In genomic region chr1:180173451-180173850, GRCh38 we compare ENCODE assay signal across 23 cellular contexts. TPM values are rescaled to one million over a fixed set of nuclear protein-coding genes. Genes with fewer than 3 reads are reported as not detected.
DNase-seq lines count a peak whose midpoint lies in the region; ATAC-seq and TF ChIP-seq lines count a peak whose summit lies in the region.
"Had no signal": no experiment of that assay in that cellular context is flagged by ENCODE, and none has a peak within 500 bp of the region (broad histone marks: within the 10 kb centered on the region; RNA-seq: fewer than 3 reads in every experiment).

No MANE protein-coding gene starts in this region.

- ATAC-seq in right cardiac atrium (no peak), left ventricle myocardium superior (no peak), GM19463 (IDR thresholded peaks at IDR 0.05; ENCODE audit: unreplicated experiment) (no peak), left lung (no peak)
- ATAC-seq: activated T-cell treated with anti-CD3 and anti-CD28 coated beads, Interleukin-2, amount 50 U/mL, for 4 hours; foreskin keratinocyte; stimulated activated naive CD8-positive, alpha-beta T cell treated with anti-CD3 and anti-CD28 coated beads, Interleukin-15, Interleukin-2, amounts not matched to agents 100 U/mL and 50 U/mL, for 24 hours had no signal

- no peak overlapping the region for H2BK15ac ChIP-seq in mesendoderm (replicated peaks; ENCODE audit: low read depth)

- H3K9ac ChIP-seq in rectal smooth muscle tissue (ENCODE audit: low read length) (no peak overlapping the region), mesendoderm (ENCODE audit: low read length) (no peak overlapping the region)

- H3K4me2 ChIP-seq in mesendoderm (ENCODE audit: low read length): no peak overlapping the region

- no peaks in the 10 kb centered on the region for H3K79me1 ChIP-seq in mesendoderm (ENCODE audit: low read length)

- no peak overlapping the region for H3K23ac ChIP-seq in mesendoderm (ENCODE audit: low read length)

- WGBS in right cardiac atrium: 98% methylated on average over 2 of the region's 2 CpGs
- WGBS in mesendoderm (ENCODE audit: extremely low coverage, insufficient coverage, low lambda C conversion rate): 100% methylated on average over 1 of the region's 2 CpGs

- H3K79me2 ChIP-seq in mesendoderm (ENCODE audit: control insufficient read depth, insufficient read depth, low read length): no peaks in the 10 kb centered on the region

- DNase-seq in right cardiac atrium (no peak), left ventricle myocardium superior (no peak), cerebellar cortex (ENCODE audit: low spot score) (peak; percentile 55), mesendoderm (no peak), NCI-H2196 (lab: John Stamatoyannopoulos, UW; ENCODE audit: unreplicated experiment) (no peak), left lung (no peak)
- DNase-seq: activated CD8-positive, alpha-beta memory T cell treated with anti-CD3 and anti-CD28 coated beads for 24 hours; activated naive CD4-positive, alpha-beta T cell treated with anti-CD3 and anti-CD28 coated beads, Interleukin-2, amount 10 ng/mL, durations not matched to agents 7 days and 5 days; activated T-cell treated with anti-CD3 and anti-CD28 coated beads, Interleukin-2, amount 50 U/mL, for 4 hours; central memory CD4-positive, alpha-beta T cell; foreskin keratinocyte; KBM-7; MM.1S; NCI-H2227 treated with DMSO at 0.1 percent for 48 hours; NCI-H82; stimulated activated CD4-positive, alpha-beta T cell treated with anti-CD3 and anti-CD28 coated beads, Interleukin-4, amount 100 ng/mL, for 24 hours; stimulated activated naive CD8-positive, alpha-beta T cell treated with anti-CD3 and anti-CD28 coated beads, Interleukin-15, Interleukin-2, amounts not matched to agents 100 U/mL and 50 U/mL, for 24 hours; SW 1271 had no signal

- intact Hi-C loops in right cardiac atrium (cut with DNase I): loop anchor here in 3 of 4 donors (10.0 kb wide), 2 partner anchors 59 to 309 kb away; no protein-coding TSS in a partner anchor
- intact Hi-C loops in left ventricle myocardium superior (cut with micrococcal nuclease): no loop called here
- intact Hi-C loops in left lung (cut with DNase I): no loop called here

- no peak overlapping the region for H4K5ac ChIP-seq in mesendoderm (ENCODE audit: low read length)

- H3K27me3 ChIP-seq in right cardiac atrium (ENCODE audit: control insufficient read depth, insufficient read depth): no peaks in the 10 kb centered on the region
- no peaks in the 10 kb centered on the region for H3K27me3 ChIP-seq in rectal smooth muscle tissue (ENCODE audit: control insufficient read depth, insufficient read depth, low read length)
- no peaks in the 10 kb centered on the region for H3K27me3 ChIP-seq in mesendoderm (ENCODE audit: insufficient read depth, low read length, poor library complexity)
- no peaks in the 10 kb centered on the region for H3K27me3 ChIP-seq in left lung
- H3K27me3 ChIP-seq: foreskin keratinocyte had no signal

- H2BK5ac ChIP-seq in mesendoderm (ENCODE audit: low read length): no peak overlapping the region

- H3K27ac ChIP-seq in right cardiac atrium (ENCODE audit: low read length) (peak overlapping the region; percentile 96), rectal smooth muscle tissue (ENCODE audit: low read depth, low read length) (peak overlapping the region; percentile 69), mesendoderm (ENCODE audit: low read depth, low read length) (no peak overlapping the region), left lung (peak overlapping the region in 1 of 2 donors; percentile 50)
- H3K27ac ChIP-seq: epithelial cell of prostate, foreskin keratinocyte had no signal

- H3K4ac ChIP-seq in mesendoderm (ENCODE audit: low read depth, low read length): no peak overlapping the region

- H3K4me3 ChIP-seq in right cardiac atrium (ENCODE audit: low read length) (no peak overlapping the region), rectal smooth muscle tissue (ENCODE audit: low read length) (no peak overlapping the region), mesendoderm (ENCODE audit: low read length) (no peak overlapping the region), left lung (no peak overlapping the region)

- no peak for TF ChIP-seq CTCF in left lung (IDR thresholded peaks at IDR 0.05)

- H3K18ac ChIP-seq in mesendoderm (ENCODE audit: low read length): no peak overlapping the region

- H3K4me1 ChIP-seq in right cardiac atrium (ENCODE audit: control insufficient read depth, insufficient read depth, low read length): peaks cover 29% of the 10 kb centered on the region
- H3K4me1 ChIP-seq in rectal smooth muscle tissue (ENCODE audit: control insufficient read depth, insufficient read depth, low read length): peaks cover 11% of the 10 kb centered on the region
- H3K4me1 ChIP-seq in mesendoderm (ENCODE audit: control insufficient read depth, low read depth, low read length): no peaks in the 10 kb centered on the region
- peaks cover 0 to 36% of the 10 kb centered on the region in 2 donors for H3K4me1 ChIP-seq in left lung

- no peak overlapping the region for H2BK120ac ChIP-seq in mesendoderm (ENCODE audit: low read depth, low read length)

- H3K36me3 ChIP-seq in rectal smooth muscle tissue (ENCODE audit: control insufficient read depth, insufficient read depth, low read length) (peaks cover 3% of the 10 kb centered on the region), mesendoderm (ENCODE audit: control insufficient read depth, insufficient read depth, low read length) (no peaks in the 10 kb centered on the region), left lung (peaks cover 0 to 49% of the 10 kb centered on the region in 2 donors)

- no peaks in the 10 kb centered on the region for H3K9me3 ChIP-seq in right cardiac atrium (ENCODE audit: control insufficient read depth, low read length)
- no peaks in the 10 kb centered on the region for H3K9me3 ChIP-seq in left lung

- no peak overlapping the region for H2AK5ac ChIP-seq in mesendoderm (ENCODE audit: low read length)

- no peak overlapping the region for H3K56ac ChIP-seq in mesendoderm (ENCODE audit: low read length)

- H4K8ac ChIP-seq in mesendoderm (ENCODE audit: low read depth, low read length): no peak overlapping the region

RNA-seq across cellular contexts. Expression of gene QSOX1, which starts 18.8 kb away (rescaled TPM):
- total RNA-seq in right cardiac atrium (100 to 1,000 TPM; 349 to 399 (median 370) TPM), left ventricle myocardium superior (111 TPM), left lung (100 to 1,000 TPM; 433 to 482 TPM)
- 218 TPM for polyA plus RNA-seq in right cardiac atrium
- 46.3 TPM for polyA plus RNA-seq in mesendoderm (2013, experiment 1 of 2)
- polyA plus RNA-seq in mesendoderm (2013, experiment 2 of 2): 47.4 TPM

RNA-seq across cellular contexts. Expression of gene LHX4, which starts 56.6 kb away (rescaled TPM):
- total RNA-seq in right cardiac atrium: not detected
- polyA plus RNA-seq in right cardiac atrium: 0.02 TPM
- total RNA-seq in left ventricle myocardium superior: not detected
- polyA plus RNA-seq in mesendoderm (2013, experiment 1 of 2): 0.21 TPM
- 0.18 TPM for polyA plus RNA-seq in mesendoderm (2013, experiment 2 of 2)
- under 1 TPM; 0.03 to 0.08 TPM for total RNA-seq in left lung
- total RNA-seq: foreskin keratinocyte, urinary bladder had no signal
- polyA plus RNA-seq: foreskin keratinocyte, keratinocyte had no signal

Comparison
In these comparisons a context has a peak if more than half of its experiments do, and no peak if none do; other contexts are left out.
1. intact Hi-C loops: an anchor here in right cardiac atrium (10.0 kb wide); none called in left ventricle myocardium superior and left lung.